In genomic region chr11:46243796-46244109, GRCh38 we compare ENCODE assay signal across 8 cellular contexts. TPM values are rescaled to one million over a fixed set of nuclear protein-coding genes. Genes with fewer than 3 reads are reported as not detected.
DNase-seq lines count a peak whose midpoint lies in the region; ATAC-seq and TF ChIP-seq lines count a peak whose summit lies in the region.

No MANE protein-coding gene starts in this region.

- H4K20me1 ChIP-seq in hepatocyte (ENCODE audit: insufficient read depth, poor library complexity, severe bottlenecking) = no peaks in the 10 kb centered on the region
- H4K20me1 ChIP-seq in smooth muscle cell (ENCODE audit: low read depth) = no peaks in the 10 kb centered on the region

- TF ChIP-seq CTCF in HEK293 (tag by site-specific recombination; IDR thresholded peaks at IDR 0.05) = no peak
- no peak for TF ChIP-seq CTCF in hepatocyte (IDR thresholded peaks at IDR 0.05; ENCODE audit: poor library complexity)
- no peak for TF ChIP-seq CTCF in smooth muscle cell (IDR thresholded peaks at IDR 0.05; ENCODE audit: borderline replicate concordance, insufficient read depth, poor library complexity, severe bottlenecking)

- H3K36me3 Mint-ChIP-seq in activated CD4-positive, alpha-beta memory T cell treated with anti-CD3 and anti-CD28 coated beads, Interleukin-2, amount 10 ng/mL, durations not matched to agents 7 days and 5 days (ENCODE audit: low read depth) = no peaks in the 10 kb centered on the region

- peaks cover 2% of the 10 kb centered on the region for H3K27me3 Mint-ChIP-seq in activated CD4-positive, alpha-beta memory T cell treated with anti-CD3 and anti-CD28 coated beads, Interleukin-2, amount 10 ng/mL, durations not matched to agents 7 days and 5 days

- no peak for ATAC-seq in GM21367 (IDR thresholded peaks at IDR 0.05; ENCODE audit: unreplicated experiment)

- POLR2A ChIA-PET in HEK293 (lab: Yijun Ruan, JAX) = interaction anchor here (0.7 to 2.2 kb wide), 19 partner anchors 10 to 145 kb away, joined by 3 to 28 read pairs (median 4); partner anchors contain the start of genes CREB3L1 and PHF21A
- POLR2A ChIA-PET in activated CD4-positive, alpha-beta memory T cell treated with anti-CD3 and anti-CD28 coated beads, Interleukin-2, amount 10 ng/mL, durations not matched to agents 7 days and 5 days (lab: Charles Lee) = interaction anchor here (1.2 to 1.5 kb wide), 4 partner anchors 52 to 326 kb away, joined by 3 to 5 read pairs (median 4); partner anchors contain the start of gene PEX16

- H3K4me2 ChIP-seq in hepatocyte (peak overlapping the region; percentile 71), smooth muscle cell (peak overlapping the region; percentile 90)

- peaks cover 33% of the 10 kb centered on the region for H3K4me1 Mint-ChIP-seq in activated CD4-positive, alpha-beta memory T cell treated with anti-CD3 and anti-CD28 coated beads, Interleukin-2, amount 10 ng/mL, durations not matched to agents 7 days and 5 days

- H3K9me3 ChIP-seq in HEK293 (ENCODE audit: control insufficient read depth, insufficient read depth, low read depth, low read length) (no peaks in the 10 kb centered on the region), hepatocyte (ENCODE audit: low read depth) (no peaks in the 10 kb centered on the region), smooth muscle cell (replicated peaks; ENCODE audit: low read depth) (no peaks in the 10 kb centered on the region)

- H3K4me1 ChIP-seq in HEK293 (ENCODE audit: control insufficient read depth, insufficient read depth, low read length) (peaks cover 2% of the 10 kb centered on the region; the same call in 1 of the 2 replicates), hepatocyte (ENCODE audit: insufficient read depth) (peaks cover 31% of the 10 kb centered on the region), smooth muscle cell (ENCODE audit: low read depth) (peaks cover 33% of the 10 kb centered on the region)

- H2AFZ ChIP-seq in hepatocyte (peak overlapping the region; percentile 7), smooth muscle cell (ENCODE audit: low read depth) (peak overlapping the region; percentile 90)

- H3K9me3 Mint-ChIP-seq in activated CD4-positive, alpha-beta memory T cell treated with anti-CD3 and anti-CD28 coated beads, Interleukin-2, amount 10 ng/mL, durations not matched to agents 7 days and 5 days = no peaks in the 10 kb centered on the region

- H3K27ac ChIP-seq in HEK293 (ENCODE audit: extremely low read depth, low read depth, low read length) (peak overlapping the region; percentile 47; the same call in 1 of the 2 replicates), hepatocyte (peak overlapping the region; percentile 87), smooth muscle cell (ENCODE audit: low read depth) (peak overlapping the region; percentile 92)

- no peaks in the 10 kb centered on the region for H3K79me2 ChIP-seq in hepatocyte
- no peaks in the 10 kb centered on the region for H3K79me2 ChIP-seq in smooth muscle cell (ENCODE audit: low read depth)

- H3K4me3 Mint-ChIP-seq in activated CD4-positive, alpha-beta memory T cell treated with anti-CD3 and anti-CD28 coated beads, Interleukin-2, amount 10 ng/mL, durations not matched to agents 7 days and 5 days = peak overlapping the region; percentile 76

- H3K27me3 ChIP-seq in hepatocyte (no peaks in the 10 kb centered on the region), smooth muscle cell (ENCODE audit: low read depth) (no peaks in the 10 kb centered on the region)

- H3K9ac ChIP-seq in smooth muscle cell (ENCODE audit: low read depth) = peak overlapping the region; percentile 94

- 45% methylated on average over 8 of the region's 8 CpGs for WGBS in hepatocyte (ENCODE audit: low lambda C conversion rate, missing lambda C conversion rate)
- 40% methylated on average over 8 of the region's 8 CpGs for WGBS in smooth muscle cell (ENCODE audit: low lambda C conversion rate)

- no peaks in the 10 kb centered on the region for H3K9me2 ChIP-seq in hepatocyte (replicated peaks; ENCODE audit: insufficient read depth)

- peaks cover 30% of the 10 kb centered on the region for H3F3A ChIP-seq in smooth muscle cell (ENCODE audit: low read depth)

- H3K4me3 ChIP-seq in HEK293 (ENCODE audit: low read depth, low read length) (peak overlapping the region; percentile 51), hepatocyte (peak overlapping the region; percentile 5), smooth muscle cell (peak overlapping the region; percentile 50)

- H3K36me3 ChIP-seq in HEK293 (ENCODE audit: control insufficient read depth in 2 of 2, insufficient read depth in 1 of 2, low read length in 2 of 2) (no peaks in the 10 kb centered on the region), hepatocyte (replicated peaks; ENCODE audit: insufficient read depth, low read depth) (no peaks in the 10 kb centered on the region), smooth muscle cell (ENCODE audit: low read depth) (no peaks in the 10 kb centered on the region)

- peak overlapping the region; percentile 80 for H3K27ac Mint-ChIP-seq in activated CD4-positive, alpha-beta memory T cell treated with anti-CD3 and anti-CD28 coated beads, Interleukin-2, amount 10 ng/mL, durations not matched to agents 7 days and 5 days

- no peak for DNase-seq in activated CD4-positive, alpha-beta memory T cell treated with anti-CD3 and anti-CD28 coated beads, Interleukin-2, amount 10 ng/mL, durations not matched to agents 7 days and 5 days
- DNase-seq in hepatocyte (ENCODE audit: low spot score) = no peak
- no peak for DNase-seq in smooth muscle cell (lab: John Stamatoyannopoulos, UW; ENCODE audit: unreplicated experiment)
- no peak for DNase-seq in DMS 273 (lab: John Stamatoyannopoulos, UW; ENCODE audit: unreplicated experiment)
- DNase-seq in activated CD4-positive, alpha-beta T cell treated with anti-CD3 and anti-CD28 coated beads for 4 hours = no peak
- no peak for DNase-seq in NCI-H774 (lab: John Stamatoyannopoulos, UW)

- CTCF ChIA-PET in HEK293 (lab: Yijun Ruan, JAX) = interaction anchor here (0.6 to 19.5 kb wide), 16 partner anchors 10 to 1308 kb away, joined by 3 to 451 read pairs (median 3); no protein-coding TSS in a partner anchor
- CTCF ChIA-PET in activated CD4-positive, alpha-beta memory T cell treated with anti-CD3 and anti-CD28 coated beads, Interleukin-2, amount 10 ng/mL, durations not matched to agents 7 days and 5 days (lab: Charles Lee) = interaction anchor here (0.6 to 8.3 kb wide), 11 partner anchors 13 to 286 kb away, joined by 3 to 263 read pairs (median 4); no protein-coding TSS in a partner anchor

TF ChIP-seq in HEK293, 187 proteins besides CTCF, POLR2A, EP300 and RAD21 (continues in another document):
- TF ChIP-seq ZNF335 (tag by site-specific recombination; conservative IDR thresholded peaks at IDR 0.05) = peak; percentile 17; the same call in 1 of the 2 replicates
- no peak for TF ChIP-seq PRDM6 (tag by site-specific recombination; IDR thresholded peaks at IDR 0.05)
- TF ChIP-seq ZNF830 (tag by site-specific recombination; IDR thresholded peaks at IDR 0.05; ENCODE audit: low read depth) = no peak
- 0 out of 2 replicates have a peak, but pooled peaks have one; percentile 4 for TF ChIP-seq REST (tag by site-specific recombination; IDR thresholded peaks at IDR 0.05)
- TF ChIP-seq WT1 (tag by site-specific recombination; IDR thresholded peaks at IDR 0.05) = 0 out of 2 replicates have a peak, but pooled peaks have one; percentile 35

RNA-seq across cellular contexts. Expression of gene CREB3L1, which starts 33.7 kb away (rescaled TPM):
- not detected for total RNA-seq in activated CD4-positive, alpha-beta memory T cell treated with anti-CD3 and anti-CD28 coated beads, Interleukin-2, amount 10 ng/mL, durations not matched to agents 7 days and 5 days
- total RNA-seq in hepatocyte (20.3 and 22.9 TPM in 2 replicates), smooth muscle cell (49.1 and 63.3 TPM in 2 replicates)
- polyA plus RNA-seq in hepatocyte (275 and 276 TPM in 2 replicates), smooth muscle cell (385 and 437 TPM in 2 replicates)

Comparison
In these comparisons a context has a peak if more than half of its experiments do, and no peak if none do; other contexts are left out.
1. RNA of gene CREB3L1, which starts 33.7 kb away (total RNA-seq): 49.1 to 63.3 TPM in smooth muscle cell and 20.3 to 22.9 TPM in hepatocyte; not detected in activated CD4-positive, alpha-beta memory T cell treated with anti-CD3 and anti-CD28 coated beads, Interleukin-2, amount 10 ng/mL, durations not matched to agents 7 days and 5 days; every median in the first group is over 10 times any median in the second.
2. Peak in every context shown above with its lines, with median percentiles within 50 percentile points of each other: H3K27ac ChIP-seq and H3K4me3 ChIP-seq.